Comparison of ENCODE assay signal across 14 cellular contexts in genomic region chr20:22578221-22579118, GRCh38. TPM values are rescaled to one million over a fixed set of nuclear protein-coding genes. Genes with fewer than 3 reads are reported as not detected.
DNase-seq lines count a peak whose midpoint lies in the region; ATAC-seq and TF ChIP-seq lines count a peak whose summit lies in the region.
"Had no signal": no experiment of that assay in that cellular context is flagged by ENCODE, and none has a peak within 500 bp of the region (broad histone marks: within the 10 kb centered on the region; RNA-seq: fewer than 3 reads in every experiment).

No MANE protein-coding gene starts in this region.

- DNase-seq in Calu3: no peak
- peak; percentile 93 to 94 for DNase-seq in NCI-H2081 (lab: John Stamatoyannopoulos, UW)
- no peak for DNase-seq in neuronal stem cell (ENCODE audit: low spot score)
- DNase-seq in sigmoid colon: no peak
- DNase-seq: activated CD4-positive, alpha-beta T cell treated with anti-CD3 and anti-CD28 coated beads, Interleukin-2, amount 10 ng/mL, durations not matched to agents 7 days and 5 days; activated gamma-delta T cell had no signal

- TF ChIP-seq POLR2A in sigmoid colon (IDR thresholded peaks at IDR 0.05): no peak

- peaks cover 4% of the 10 kb centered on the region for H3K36me3 Mint-ChIP-seq in Calu3 (ENCODE audit: insufficient read depth, unreplicated experiment)
- H3K36me3 Mint-ChIP-seq: stimulated activated memory B cell treated with anti-CD40 and anti-IgM and Interleukin-4, amounts not matched to agents 10 μg/mL and 1 μg/mL and 100 μg/mL, for 72 hours had no signal

- peak overlapping the region; percentile 61 for H2BK120ac ChIP-seq in neuronal stem cell (ENCODE audit: low read depth, low read length)

- H3K4me3 ChIP-seq in iPS-15b (ENCODE audit: low read depth, low read length) (peak overlapping the region; percentile 37), neuronal stem cell (ENCODE audit: low read length in 2 of 2) (no peak overlapping the region), sigmoid colon (peak overlapping the region in 2 of 4 donors; percentile 1 to 16)

- H4K91ac ChIP-seq in neuronal stem cell (ENCODE audit: low read depth, low read length, poor library complexity): no peak overlapping the region

- no CpG with 5 or more reads among the region's 56 CpGs for WGBS in neuronal stem cell (ENCODE audit: extremely low coverage in 2 of 2, insufficient read length in 2 of 2, insufficient replicate concordance in 1 of 2), 2 donors
- WGBS in sigmoid colon, 2 donors: 3 to 9% methylated on average over 56 of the region's 56 CpGs

- H3K9me3 ChIP-seq in iPS-15b (ENCODE audit: control insufficient read depth, insufficient read depth, low read length) (no peaks in the 10 kb centered on the region), neuronal stem cell (replicated peaks in 1 of 2; ENCODE audit: control insufficient read depth in 2 of 2, insufficient read depth in 1 of 2, low read depth in 1 of 2, low read length in 2 of 2) (peaks cover 0 to 3% of the 10 kb centered on the region in 2 donors), sigmoid colon (no peaks in the 10 kb centered on the region)

- H3K27me3 ChIP-seq in iPS-15b (ENCODE audit: control insufficient read depth, insufficient read depth, low read length) (peaks cover 95% of the 10 kb centered on the region), neuronal stem cell (ENCODE audit: control insufficient read depth in 3 of 3, insufficient read depth in 3 of 3, low read depth in 1 of 3, low read length in 3 of 3) (peaks cover 66 to 98% (median 97%) of the 10 kb centered on the region in 3 experiments), sigmoid colon (peaks cover 52 to 99% (median 82%) of the 10 kb centered on the region in 3 donors)

- H3K4me3 Mint-ChIP-seq in Calu3 (ENCODE audit: low read depth, unreplicated experiment): peak overlapping the region; percentile 37
- H3K4me3 Mint-ChIP-seq: activated CD4-positive, alpha-beta T cell treated with anti-CD3 and anti-CD28 coated beads, Interleukin-2, amount 10 ng/mL, durations not matched to agents 7 days and 5 days; central memory CD8-positive, alpha-beta T cell; stimulated activated memory B cell treated with anti-CD40 and anti-IgM and Interleukin-4, amounts not matched to agents 10 μg/mL and 1 μg/mL and 100 μg/mL, for 72 hours had no signal

- no peak overlapping the region for H3K4me2 ChIP-seq in neuronal stem cell (ENCODE audit: insufficient read depth, low read length, poor library complexity, severe bottlenecking)

- H4K8ac ChIP-seq in neuronal stem cell (ENCODE audit: low read depth, low read length): no peak overlapping the region

- H2BK5ac ChIP-seq in neuronal stem cell (ENCODE audit: low read length): peak overlapping the region; percentile 5

- H3K79me1 ChIP-seq in neuronal stem cell (ENCODE audit: low read depth, low read length): peaks cover 3% of the 10 kb centered on the region

- peak overlapping the region; percentile 65 for H3K23ac ChIP-seq in neuronal stem cell (ENCODE audit: low read depth, low read length, poor library complexity)

- peaks cover 39% of the 10 kb centered on the region for H3K4me1 ChIP-seq in iPS-15b (ENCODE audit: control insufficient read depth, insufficient read depth, low read length)
- peaks cover 0 to 15% of the 10 kb centered on the region in 2 donors for H3K4me1 ChIP-seq in neuronal stem cell (ENCODE audit: control insufficient read depth in 2 of 2, insufficient read depth in 1 of 2, low read depth in 1 of 2, low read length in 2 of 2)
- H3K4me1 ChIP-seq in sigmoid colon: peaks cover 0 to 39% (median 26%) of the 10 kb centered on the region in 4 donors

- no peaks in the 10 kb centered on the region for H3K4me1 Mint-ChIP-seq in Calu3 (ENCODE audit: low read depth, unreplicated experiment)
- H3K4me1 Mint-ChIP-seq: central memory CD8-positive, alpha-beta T cell had no signal

- intact Hi-C loops in Calu3 (cut with micrococcal nuclease; ENCODE audit: unreplicated experiment): no loop called here
- intact Hi-C loops in sigmoid colon (cut with DNase I): no loop called here

- peaks cover 14% of the 10 kb centered on the region for H3K27me3 Mint-ChIP-seq in Calu3 (ENCODE audit: unreplicated experiment)

- H3K9ac ChIP-seq in iPS-15b (ENCODE audit: low read depth, low read length) (no peak overlapping the region), neuronal stem cell (ENCODE audit: low read depth, low read length, poor library complexity) (no peak overlapping the region)

- peak overlapping the region; percentile 38 for H3K14ac ChIP-seq in neuronal stem cell (ENCODE audit: low read length)

- H3K4ac ChIP-seq in neuronal stem cell (ENCODE audit: low read length): no peak overlapping the region

- no peaks in the 10 kb centered on the region for H3K9me3 Mint-ChIP-seq in Calu3 (ENCODE audit: low read depth, unreplicated experiment)
- H3K9me3 Mint-ChIP-seq: activated CD4-positive, alpha-beta T cell treated with anti-CD3 and anti-CD28 coated beads, Interleukin-2, amount 10 ng/mL, durations not matched to agents 7 days and 5 days; stimulated activated memory B cell treated with anti-CD40 and anti-IgM and Interleukin-4, amounts not matched to agents 10 μg/mL and 1 μg/mL and 100 μg/mL, for 72 hours had no signal

- H2BK12ac ChIP-seq in neuronal stem cell (ENCODE audit: low read length): no peak overlapping the region

- H3K36me3 ChIP-seq in iPS-15b (ENCODE audit: control insufficient read depth, insufficient read depth, low read length) (no peaks in the 10 kb centered on the region), neuronal stem cell (replicated peaks in 1 of 2; ENCODE audit: control insufficient read depth in 2 of 2, insufficient read depth in 2 of 2, low read length in 2 of 2) (no peaks in the 10 kb centered on the region), sigmoid colon (no peaks in the 10 kb centered on the region)

- TF ChIP-seq CTCF in Calu3 (IDR thresholded peaks at IDR 0.05; ENCODE audit: unreplicated experiment) (no peak), sigmoid colon (IDR thresholded peaks at IDR 0.05) (no peak)

- H3K27ac ChIP-seq in neuronal stem cell (replicated peaks; ENCODE audit: low read length): no peak overlapping the region
- no peak overlapping the region for H3K27ac ChIP-seq in sigmoid colon

- H3K18ac ChIP-seq in neuronal stem cell (ENCODE audit: low read length): peak overlapping the region; percentile 76

- TF ChIP-seq EP300 in sigmoid colon (IDR thresholded peaks at IDR 0.05): no peak

- no peak overlapping the region for H2AFZ ChIP-seq in neuronal stem cell (ENCODE audit: low read length)

- no peak overlapping the region for H2BK15ac ChIP-seq in neuronal stem cell (ENCODE audit: low read length)

- ATAC-seq in HG02623 (IDR thresholded peaks at IDR 0.05; ENCODE audit: unreplicated experiment): no peak
- ATAC-seq in GM21447 (IDR thresholded peaks at IDR 0.05; ENCODE audit: unreplicated experiment): no peak
- ATAC-seq in HG03520 (IDR thresholded peaks at IDR 0.05; ENCODE audit: unreplicated experiment): no peak
- ATAC-seq: stimulated activated memory B cell treated with anti-CD40 and anti-IgM and Interleukin-4, amounts not matched to agents 10 μg/mL and 1 μg/mL and 100 μg/mL, for 72 hours had no signal

- no TSS peak for BruUV-seq in Calu3 (replicated peaks; lab: Mats Ljungman, UMichigan)

- CTCF ChIA-PET in Calu3 (lab: Charles Lee): no interaction called here

- H2AK5ac ChIP-seq in neuronal stem cell (ENCODE audit: low read depth, low read length): no peak overlapping the region

- H3K27ac Mint-ChIP-seq in Calu3 (ENCODE audit: unreplicated experiment): no peak overlapping the region
- H3K27ac Mint-ChIP-seq: activated CD4-positive, alpha-beta T cell treated with anti-CD3 and anti-CD28 coated beads, Interleukin-2, amount 10 ng/mL, durations not matched to agents 7 days and 5 days; stimulated activated memory B cell treated with anti-CD40 and anti-IgM and Interleukin-4, amounts not matched to agents 10 μg/mL and 1 μg/mL and 100 μg/mL, for 72 hours had no signal

RNA-seq across cellular contexts. Expression of gene FOXA2, which starts 5.9 kb away (rescaled TPM):
- total RNA-seq in Calu3 (2022) (1.1 and 2.1 TPM in 2 replicates), sigmoid colon (not detected)
- not detected for polyA plus RNA-seq in neuronal stem cell (2013, experiment 1 of 2)
- not detected for polyA plus RNA-seq in neuronal stem cell (2013, experiment 2 of 2)
- 10 to 100 TPM in 1 of 3 donors, 1 to 10 TPM in 2; 5.8 to 12.7 (median 9.6) TPM for polyA plus RNA-seq in sigmoid colon
- total RNA-seq: activated CD4-positive, alpha-beta T cell treated with anti-CD3 and anti-CD28 coated beads, Interleukin-2, amount 10 ng/mL, durations not matched to agents 7 days and 5 days; osteoblast had no signal
- polyA plus RNA-seq: BJ had no signal

Comparison
In these comparisons a context has a peak if more than half of its experiments do, and no peak if none do; other contexts are left out.
1. DNase-seq: peak in NCI-H2081 (2 of 2); none in Calu3 (single experiment), neuronal stem cell (single experiment) and sigmoid colon (single experiment).